Comparison of ENCODE assay signal across 11 cellular contexts in the genomic region with DNA sequence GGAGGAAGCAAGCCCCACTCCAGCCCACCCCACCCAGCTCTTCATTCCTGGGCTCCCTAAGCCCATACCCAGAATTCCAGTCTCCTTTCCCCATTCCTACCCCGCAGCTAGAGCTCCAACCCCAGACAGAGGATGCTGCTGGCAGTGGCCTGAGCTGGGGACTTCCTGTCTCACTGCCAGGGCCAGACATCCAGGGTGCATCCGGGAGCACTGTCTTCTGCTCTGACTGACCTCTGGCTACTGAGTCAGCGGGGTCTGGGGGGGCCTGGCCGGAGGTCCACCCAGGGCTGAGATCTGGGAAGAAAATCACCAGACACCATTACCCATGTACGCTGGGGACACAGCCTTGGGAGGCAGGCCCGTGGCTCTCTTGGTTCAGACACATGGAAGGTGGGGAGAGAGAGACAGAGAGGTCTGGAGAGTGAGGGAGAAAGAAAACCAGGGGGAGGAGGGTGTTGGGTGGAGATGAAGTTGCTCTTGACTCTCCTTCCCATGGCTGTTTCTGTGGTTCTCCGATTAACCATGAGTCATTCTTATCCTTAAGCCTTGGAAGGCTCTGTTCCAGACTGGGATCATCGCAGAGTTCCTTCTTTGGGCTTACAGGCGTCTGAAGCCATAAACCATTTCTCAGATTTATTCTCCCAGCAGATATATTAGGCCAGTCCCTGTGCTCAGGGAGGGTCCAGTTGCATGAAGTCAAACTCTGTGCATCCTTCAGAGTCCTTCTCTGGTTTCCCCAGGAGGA. TPM values are rescaled to one million over a fixed set of nuclear protein-coding genes. Genes with fewer than 3 reads are reported as not detected.
A peak's percentile ranks its signal among the peaks of the same experiment; 100 is the strongest.
DNase-seq lines count a peak whose midpoint lies in the region; ATAC-seq, FAIRE-seq and TF ChIP-seq lines count a peak whose summit lies in the region.
"Had no signal": no experiment of that assay in that cellular context is flagged by ENCODE, and none has a peak within 500 bp of the region (broad histone marks: within the 10 kb centered on the region; RNA-seq: fewer than 3 reads in every experiment).

No MANE protein-coding gene starts in this region.

- no peak overlapping the region for H3K4me3 Mint-ChIP-seq in stimulated activated effector memory CD8-positive, alpha-beta T cell treated with anti-CD3 and anti-CD28 coated beads, Interleukin-12 subunit alpha, Interleukin-12 subunit beta, amount 100 ng/mL, for 72 hours
- H3K4me3 Mint-ChIP-seq: activated T-cell treated with anti-CD3 and anti-CD28 coated beads, Interleukin-2, amount 50 U/mL, for 24 hours had no signal

- peak overlapping the region in 2 of 4 donors; percentile 28 to 35 for H3K27ac ChIP-seq in body of pancreas
- no peak overlapping the region for H3K27ac ChIP-seq in keratinocyte (ENCODE audit: control insufficient read depth, insufficient read depth, low read length)

- ATAC-seq in body of pancreas = peak; percentile 16
- no peak for ATAC-seq in stimulated activated effector memory CD8-positive, alpha-beta T cell treated with anti-CD3 and anti-CD28 coated beads, Interleukin-12 subunit alpha, Interleukin-12 subunit beta, amount 100 ng/mL, for 72 hours
- ATAC-seq in HG03565 (IDR thresholded peaks at IDR 0.05; ENCODE audit: unreplicated experiment) = no peak
- ATAC-seq in GM19035 (IDR thresholded peaks at IDR 0.05; ENCODE audit: unreplicated experiment) = no peak
- ATAC-seq in GM21737 (IDR thresholded peaks at IDR 0.05; ENCODE audit: unreplicated experiment) = no peak

- DNase-seq in H54 (ENCODE audit: insufficient read length, low spot score) (peak; percentile 95), body of pancreas (peak in 1 of 4 donors; percentile 27), keratinocyte (ENCODE audit: low read depth, low spot score) (no peak), NCI-H345 treated with DMSO at 0.1 percent for 48 hours (lab: John Stamatoyannopoulos, UW; ENCODE audit: unreplicated experiment) (no peak)
- DNase-seq in stimulated activated effector memory CD8-positive, alpha-beta T cell treated with anti-CD3 and anti-CD28 coated beads, Interleukin-12 subunit alpha, Interleukin-12 subunit beta, amount 100 ng/mL, for 72 hours (ENCODE audit: low spot score in 2 of 2) = no peak
- DNase-seq: activated T-cell treated with anti-CD3 and anti-CD28 coated beads, Interleukin-2, amount 50 U/mL, for 24 hours; KBM-7; SHP77 treated with DMSO at 0.1 percent for 48 hours had no signal

- no peaks in the 10 kb centered on the region for H4K20me1 ChIP-seq in keratinocyte (ENCODE audit: control insufficient read depth, extremely low read depth, insufficient read depth, low read length)

- H3K4me1 ChIP-seq in body of pancreas (peaks cover 21% of the 10 kb centered on the region), keratinocyte (ENCODE audit: control insufficient read depth, extremely low read depth, insufficient read depth, low read length) (peaks cover 10% of the 10 kb centered on the region)

- 86 to 91% methylated on average over 8 to 9 of the region's 9 CpGs for WGBS in body of pancreas, 2 donors

- no peaks in the 10 kb centered on the region for H3K9me3 Mint-ChIP-seq in stimulated activated effector memory CD8-positive, alpha-beta T cell treated with anti-CD3 and anti-CD28 coated beads, Interleukin-12 subunit alpha, Interleukin-12 subunit beta, amount 100 ng/mL, for 72 hours
- H3K9me3 Mint-ChIP-seq: activated T-cell treated with anti-CD3 and anti-CD28 coated beads, Interleukin-2, amount 50 U/mL, for 24 hours had no signal

- peak overlapping the region; percentile 42 for H3K4me2 ChIP-seq in keratinocyte (ENCODE audit: control insufficient read depth, extremely low read depth, insufficient read depth, low read depth, low read length)

- H3K9ac ChIP-seq in keratinocyte (ENCODE audit: control insufficient read depth, extremely low read depth, insufficient read depth, low read length) = no peak overlapping the region

- H3K4me1 Mint-ChIP-seq in stimulated activated effector memory CD8-positive, alpha-beta T cell treated with anti-CD3 and anti-CD28 coated beads, Interleukin-12 subunit alpha, Interleukin-12 subunit beta, amount 100 ng/mL, for 72 hours = peaks cover 28% of the 10 kb centered on the region

- H3K4me3 ChIP-seq in body of pancreas = no peak overlapping the region
- H3K4me3 ChIP-seq in keratinocyte (ENCODE audit: control insufficient read depth in 2 of 3, extremely low read depth in 1 of 3, insufficient read depth in 2 of 3, low read depth in 1 of 3, low read length in 3 of 3) = no peak overlapping the region

- H3K36me3 Mint-ChIP-seq in stimulated activated effector memory CD8-positive, alpha-beta T cell treated with anti-CD3 and anti-CD28 coated beads, Interleukin-12 subunit alpha, Interleukin-12 subunit beta, amount 100 ng/mL, for 72 hours = no peaks in the 10 kb centered on the region

- H3K27ac Mint-ChIP-seq in stimulated activated effector memory CD8-positive, alpha-beta T cell treated with anti-CD3 and anti-CD28 coated beads, Interleukin-12 subunit alpha, Interleukin-12 subunit beta, amount 100 ng/mL, for 72 hours = peak overlapping the region; percentile 69
- H3K27ac Mint-ChIP-seq: activated T-cell treated with anti-CD3 and anti-CD28 coated beads, Interleukin-2, amount 50 U/mL, for 24 hours had no signal

- intact Hi-C loops in body of pancreas (cut with DNase I) = no loop called here

- TF ChIP-seq POLR2A in H54 (IDR thresholded peaks at IDR 0.05; ENCODE audit: low read depth, low read length) (no peak), body of pancreas (IDR thresholded peaks at IDR 0.05) (no peak)

- no peaks in the 10 kb centered on the region for H3K79me2 ChIP-seq in keratinocyte (ENCODE audit: control insufficient read depth, insufficient read depth, low read length)

- TF ChIP-seq CTCF in body of pancreas (IDR thresholded peaks at IDR 0.05) (no peak), keratinocyte (optimal IDR thresholded peaks at IDR 0.05 in 1 of 3, IDR thresholded peaks at IDR 0.05 in 1 of 3, conservative IDR thresholded peaks at IDR 0.05 in 1 of 3; ENCODE audit: extremely low read depth in 1 of 3, insufficient read depth in 2 of 3, low read length in 3 of 3) (no peak)

- dilution Hi-C loops in keratinocyte (cut with MboI; ENCODE audit: extremely low pct_ligation_motif_present, low sequenced_read_pairs) = no loop called here

- H3K36me3 ChIP-seq in body of pancreas (replicated peaks in 1 of 2; ENCODE audit: insufficient read depth in 1 of 2, low read depth in 2 of 2) (no peaks in the 10 kb centered on the region), keratinocyte (ENCODE audit: control insufficient read depth in 2 of 2, extremely low read depth in 1 of 2, insufficient read depth in 2 of 2, low read length in 2 of 2) (no peaks in the 10 kb centered on the region)

- H3K9me1 ChIP-seq in keratinocyte (ENCODE audit: control insufficient read depth, extremely low read depth, insufficient read depth, low read length) = no peaks in the 10 kb centered on the region

- FAIRE-seq in H54 (lab: Jason Lieb, UNC) = peak; percentile 91
- FAIRE-seq in keratinocyte (lab: Jason Lieb, UNC) = peak; percentile 92

- no peaks in the 10 kb centered on the region for H3K27me3 ChIP-seq in body of pancreas
- H3K27me3 ChIP-seq in keratinocyte (ENCODE audit: control insufficient read depth, extremely low read depth, insufficient read depth, low read length) = peaks cover 6% of the 10 kb centered on the region

- no peak overlapping the region for H2AFZ ChIP-seq in keratinocyte (ENCODE audit: control insufficient read depth, low read length)

- no peaks in the 10 kb centered on the region for H3K9me3 ChIP-seq in body of pancreas
- H3K9me3 ChIP-seq in keratinocyte (ENCODE audit: control insufficient read depth, low read depth, low read length) = no peaks in the 10 kb centered on the region

RNA-seq across cellular contexts. Expression of gene TSPAN15, which starts 23.6 kb away (rescaled TPM):
- total RNA-seq in body of pancreas = 10 to 100 TPM; 20.0 to 32.0 TPM
- 2.1 to 3.5 TPM (median 2.2 TPM) in 3 replicates for polyA plus RNA-seq in keratinocyte
- polyA plus RNA-seq in keratinocyte (2011; ENCODE audit: low read depth) = 0.59 TPM
- 1.3 and 1.8 TPM in 2 replicates for polyA plus RNA-seq in keratinocyte (2011; cell fraction: cytosol; rRNA removed)
- polyA plus RNA-seq in keratinocyte (2011; cell fraction: nucleus; rRNA removed) = 1.4 TPM in 2 replicates
- 1.6 and 3.0 TPM in 2 replicates for polyA plus RNA-seq in keratinocyte (2012; ENCODE audit: low replicate concordance)
- 3.8 to 8.8 TPM (median 4.6 TPM) in 3 replicates for polyA minus RNA-seq in keratinocyte
- polyA minus RNA-seq in keratinocyte (2011; cell fraction: cytosol; rRNA and poly(A)+ RNA removed) = 4.2 TPM
- 1.4 TPM in 2 replicates for polyA minus RNA-seq in keratinocyte (2011; cell fraction: nucleus; rRNA and poly(A)+ RNA removed)

RNA-seq across cellular contexts. Expression of gene TACR2, which starts 58.1 kb away (rescaled TPM):
- total RNA-seq in body of pancreas = under 1 TPM in 1 of 2 donors, not detected in 1; 0.66 TPM
- polyA plus RNA-seq in keratinocyte = 0.05 to 0.11 TPM (median 0.07 TPM) in 3 replicates
- not detected for polyA plus RNA-seq in keratinocyte (2011; ENCODE audit: low read depth)
- polyA plus RNA-seq in keratinocyte (2011; cell fraction: cytosol; rRNA removed) = 0.06 TPM in 1 of 2 replicates, not detected in the other
- not detected in 2 replicates for polyA plus RNA-seq in keratinocyte (2011; cell fraction: nucleus; rRNA removed)
- 0.16 and 0.65 TPM in 2 replicates for polyA plus RNA-seq in keratinocyte (2012; ENCODE audit: low replicate concordance)
- polyA minus RNA-seq in keratinocyte = not detected in 3 replicates
- not detected for polyA minus RNA-seq in keratinocyte (2011; cell fraction: cytosol; rRNA and poly(A)+ RNA removed)
- not detected in 2 replicates for polyA minus RNA-seq in keratinocyte (2011; cell fraction: nucleus; rRNA and poly(A)+ RNA removed)
